Comparison of ENCODE assay signal across 8 cellular contexts in the genomic region with DNA sequence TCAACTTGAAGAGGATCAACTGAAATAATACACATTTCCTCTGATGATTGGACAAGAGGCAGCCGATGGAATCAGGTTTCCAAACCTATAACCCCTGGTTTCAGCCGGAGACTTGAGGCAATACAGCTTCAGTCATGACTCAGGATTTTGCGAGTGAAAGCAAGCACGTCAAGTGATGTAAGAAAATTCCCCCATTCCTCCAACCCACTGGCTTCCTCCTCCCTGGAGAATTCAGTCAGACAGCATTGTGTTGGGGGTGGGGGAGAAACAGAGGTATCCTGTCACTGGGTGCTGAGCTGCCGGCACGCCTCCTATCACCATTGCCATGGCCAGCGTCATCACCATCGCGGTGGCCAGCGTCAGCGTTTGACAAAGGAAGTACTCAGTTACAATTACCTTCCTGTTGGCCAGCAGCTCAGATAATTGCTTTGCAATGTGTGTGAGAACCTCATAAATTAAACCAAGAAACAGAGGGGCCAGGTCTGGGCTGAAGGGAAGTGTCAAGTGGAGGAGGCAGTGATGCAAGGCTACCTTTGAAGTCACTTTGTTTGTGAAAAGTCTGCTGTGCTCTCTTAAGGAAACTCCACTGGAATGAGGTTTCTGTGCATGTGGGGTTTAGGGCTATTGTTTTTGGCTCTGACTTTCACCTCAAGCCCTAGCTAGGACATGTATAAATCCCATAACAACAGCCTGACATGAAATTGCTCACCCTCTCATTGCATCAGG. TPM values are rescaled to one million over a fixed set of nuclear protein-coding genes. Genes with fewer than 3 reads are reported as not detected.
DNase-seq lines count a peak whose midpoint lies in the region; ATAC-seq and TF ChIP-seq lines count a peak whose summit lies in the region.

No MANE protein-coding gene starts in this region.

- H3K27ac Mint-ChIP-seq in CD8-positive, alpha-beta memory T cell, result peak overlapping the region in 6 of 8 donors; percentile 55 to 92 (median 74)
- peak overlapping the region; percentile 75 to 81 for H3K27ac Mint-ChIP-seq in activated naive CD4-positive, alpha-beta T cell treated with anti-CD3 and anti-CD28 coated beads, Interleukin-2, amount 50 U/mL, for 72 hours
- no peak overlapping the region for H3K27ac Mint-ChIP-seq in glutamatergic neuron (ENCODE audit: unreplicated experiment)

- intact Hi-C loops in Panc1 (cut with micrococcal nuclease; ENCODE audit: unreplicated experiment), result no loop called here
- intact Hi-C loops in right cardiac atrium (cut with DNase I), result no loop called here
- intact Hi-C loops in sigmoid colon (cut with DNase I), result loop anchor here (5.0 kb wide), 1 partner anchor 51 kb away; a partner anchor contains a TSS

- POLR2A ChIA-PET in CD8-positive, alpha-beta memory T cell (lab: Charles Lee), result no interaction called here
- POLR2A ChIA-PET in Panc1 (lab: Charles Lee), result interaction anchor here (0.7 to 1.2 kb wide), 2 partner anchors 10 to 16 kb away, joined by 3 to 4 read pairs; no protein-coding TSS in a partner anchor

- H3K27ac ChIP-seq in CD8-positive, alpha-beta memory T cell (ENCODE audit: low read depth, low read length), result no peak overlapping the region
- H3K27ac ChIP-seq in Panc1 (ENCODE audit: low read length) (peak overlapping the region; percentile 97), right cardiac atrium (ENCODE audit: low read length) (peak overlapping the region; percentile 66), sigmoid colon (peak overlapping the region; percentile 61 to 73 (median 70))

- CTCF ChIA-PET in CD8-positive, alpha-beta memory T cell (lab: Charles Lee), result no interaction called here
- CTCF ChIA-PET in Panc1 (lab: Charles Lee), result no interaction called here

- H3K36me3 Mint-ChIP-seq in CD8-positive, alpha-beta memory T cell, result no peaks in the 10 kb centered on the region
- peaks cover 0 to 31% of the 10 kb centered on the region in 2 donors for H3K36me3 Mint-ChIP-seq in activated naive CD4-positive, alpha-beta T cell treated with anti-CD3 and anti-CD28 coated beads, Interleukin-2, amount 50 U/mL, for 72 hours
- H3K36me3 Mint-ChIP-seq in glutamatergic neuron (ENCODE audit: unreplicated experiment), result no peaks in the 10 kb centered on the region

- TF ChIP-seq EP300 in sigmoid colon (IDR thresholded peaks at IDR 0.05), result peak in 1 of 4 donors; percentile 14

- peak in 2 of 5 donors; percentile 3 to 67 for DNase-seq in CD8-positive, alpha-beta memory T cell
- DNase-seq in HS-27A (ENCODE audit: low read depth) (peak; percentile 98), Panc1 (ENCODE audit: low read depth, low spot score) (peak; percentile 97), right cardiac atrium (peak; percentile 88 to 89 (median 89)), sigmoid colon (peak; percentile 92), glutamatergic neuron (no peak)
- peak; percentile 46 to 72 for DNase-seq in activated naive CD4-positive, alpha-beta T cell treated with anti-CD3 and anti-CD28 coated beads, Interleukin-2, amount 50 U/mL, for 72 hours (ENCODE audit: low spot score in 2 of 2)

- no peaks in the 10 kb centered on the region for H3K27me3 Mint-ChIP-seq in CD8-positive, alpha-beta memory T cell
- H3K27me3 Mint-ChIP-seq in glutamatergic neuron (ENCODE audit: unreplicated experiment), result no peaks in the 10 kb centered on the region

- no peaks in the 10 kb centered on the region for H3K36me3 ChIP-seq in CD8-positive, alpha-beta memory T cell (ENCODE audit: insufficient read depth, low read length)
- no peaks in the 10 kb centered on the region for H3K36me3 ChIP-seq in Panc1 (ENCODE audit: control insufficient read depth, insufficient read depth, low read length)
- H3K36me3 ChIP-seq in sigmoid colon, result no peaks in the 10 kb centered on the region

- peaks cover 11% of the 10 kb centered on the region for H3K4me1 ChIP-seq in CD8-positive, alpha-beta memory T cell (ENCODE audit: insufficient read depth, low read length)
- peaks cover 22% of the 10 kb centered on the region for H3K4me1 ChIP-seq in Panc1 (ENCODE audit: control insufficient read depth, insufficient read depth, low read length)
- H3K4me1 ChIP-seq in right cardiac atrium (ENCODE audit: control insufficient read depth, insufficient read depth, low read length), result peaks cover 8% of the 10 kb centered on the region
- H3K4me1 ChIP-seq in sigmoid colon, result peaks cover 0 to 23% (median 19%) of the 10 kb centered on the region in 4 donors

- no peaks in the 10 kb centered on the region for H3K9me3 Mint-ChIP-seq in CD8-positive, alpha-beta memory T cell
- peaks cover 7 to 13% of the 10 kb centered on the region in 2 donors for H3K9me3 Mint-ChIP-seq in activated naive CD4-positive, alpha-beta T cell treated with anti-CD3 and anti-CD28 coated beads, Interleukin-2, amount 50 U/mL, for 72 hours
- H3K9me3 Mint-ChIP-seq in glutamatergic neuron (ENCODE audit: unreplicated experiment), result no peaks in the 10 kb centered on the region

- no peak overlapping the region for H3K4me3 ChIP-seq in CD8-positive, alpha-beta memory T cell (ENCODE audit: low read length)
- H3K4me3 ChIP-seq in Panc1 (ENCODE audit: low read depth in 2 of 2, low read length in 2 of 2) (no peak overlapping the region), right cardiac atrium (ENCODE audit: low read length) (no peak overlapping the region), sigmoid colon (peak overlapping the region in 1 of 4 donors; percentile 2)

- peak; percentile 92 for ATAC-seq in Panc1
- ATAC-seq in activated naive CD4-positive, alpha-beta T cell treated with anti-CD3 and anti-CD28 coated beads, Interleukin-2, amount 50 U/mL, for 72 hours, result peak; percentile 78 to 84
- ATAC-seq in right cardiac atrium, result peak; percentile 88 to 94
- no peak for ATAC-seq in HG02759 (IDR thresholded peaks at IDR 0.05; ENCODE audit: unreplicated experiment)

- no peak for TF ChIP-seq POLR2A in sigmoid colon (IDR thresholded peaks at IDR 0.05)

- H3K4me3 Mint-ChIP-seq in CD8-positive, alpha-beta memory T cell, result peak overlapping the region in 3 of 7 donors; percentile 56 to 66 (median 57)
- H3K4me3 Mint-ChIP-seq in glutamatergic neuron (ENCODE audit: unreplicated experiment), result no peak overlapping the region

- WGBS in right cardiac atrium, result 7% methylated on average over 11 of the region's 11 CpGs
- 17 to 27% methylated on average over 11 of the region's 11 CpGs for WGBS in sigmoid colon, 2 donors

- no TSS peak for BruUV-seq in Panc1 (replicated peaks; lab: Mats Ljungman, UMichigan)

- no peak for TF ChIP-seq CTCF in Panc1 (IDR thresholded peaks at IDR 0.05)
- TF ChIP-seq CTCF in sigmoid colon (IDR thresholded peaks at IDR 0.05), result no peak
- no peak for TF ChIP-seq CTCF in glutamatergic neuron (IDR thresholded peaks at IDR 0.05; ENCODE audit: partially characterized antibody, unreplicated experiment)

- no peaks in the 10 kb centered on the region for H3K27me3 ChIP-seq in CD8-positive, alpha-beta memory T cell (ENCODE audit: insufficient read depth, low read length, poor library complexity, severe bottlenecking)
- no peaks in the 10 kb centered on the region for H3K27me3 ChIP-seq in Panc1 (ENCODE audit: control insufficient read depth, insufficient read depth, low read length)
- H3K27me3 ChIP-seq in right cardiac atrium (ENCODE audit: control insufficient read depth, insufficient read depth), result no peaks in the 10 kb centered on the region
- no peaks in the 10 kb centered on the region for H3K27me3 ChIP-seq in sigmoid colon

- H3K4me1 Mint-ChIP-seq in CD8-positive, alpha-beta memory T cell, result peaks cover 21 to 26% (median 23%) of the 10 kb centered on the region in 3 donors
- no peaks in the 10 kb centered on the region for H3K4me1 Mint-ChIP-seq in glutamatergic neuron (ENCODE audit: low read depth, unreplicated experiment)

- in situ Hi-C loops in Panc1 (cut with HindIII; ENCODE audit: low pct_unique_long_range_greater_than_20kb, low sequenced_read_pairs), result no loop called here

- no peaks in the 10 kb centered on the region for H3K9me3 ChIP-seq in CD8-positive, alpha-beta memory T cell (ENCODE audit: low read length)
- H3K9me3 ChIP-seq in Panc1 (ENCODE audit: control insufficient read depth, insufficient read depth, low read depth, low read length) (peaks cover 13% of the 10 kb centered on the region; the same call in 1 of the 2 replicates), right cardiac atrium (ENCODE audit: control insufficient read depth, low read length) (no peaks in the 10 kb centered on the region), sigmoid colon (no peaks in the 10 kb centered on the region)

RNA-seq across cellular contexts. Expression of a gene that starts 50.3 kb away (rescaled TPM):
- 10 to 100 TPM; 87.5 to 88.6 TPM for total RNA-seq in CD8-positive, alpha-beta memory T cell
- not detected for polyA plus RNA-seq in CD8-positive, alpha-beta memory T cell
- total RNA-seq in Panc1 (2021; ENCODE audit: unreplicated experiment), result 34.4 TPM
- 40.7 TPM for polyA plus RNA-seq in Panc1 (2012; ENCODE audit: insufficient read length)
- total RNA-seq in activated naive CD4-positive, alpha-beta T cell treated with anti-CD3 and anti-CD28 coated beads, Interleukin-2, amount 50 U/mL, for 72 hours, result 100 to 1,000 TPM in 1 of 2 donors, 10 to 100 TPM in 1; 68.9 to 522 TPM
- total RNA-seq in right cardiac atrium, result 1 to 10 TPM in 1 of 4 donors, under 1 TPM in 3; 0.09 to 3.7 (median 0.43) TPM
- 0.54 TPM for polyA plus RNA-seq in right cardiac atrium
- total RNA-seq in sigmoid colon, result 1 to 10 TPM in 1 of 4 donors, under 1 TPM in 3; 0.28 to 5.8 (median 0.34) TPM
- polyA plus RNA-seq in sigmoid colon, result 10 to 100 TPM in 1 of 3 donors, 1 to 10 TPM in 2; 1.6 to 10.3 (median 1.8) TPM
- 0.29 TPM for total RNA-seq in glutamatergic neuron (ENCODE audit: unreplicated experiment)
